ENCODE assay signal across 18 cellular contexts in genomic region chr4:22672944-22673343, GRCh38. TPM values are rescaled to one million over a fixed set of nuclear protein-coding genes. Genes with fewer than 3 reads are reported as not detected.
"Had no signal": no experiment of that assay in that cellular context is flagged by ENCODE, and none has a peak within 500 bp of the region (broad histone marks: within the 10 kb centered on the region; RNA-seq: fewer than 3 reads in every experiment).

No MANE protein-coding gene starts in this region.

- DNase-seq: activated B cell treated with CpG ODN at 0.5 μM for 24 hours; activated CD4-positive, alpha-beta T cell treated with anti-CD3 and anti-CD28 coated beads, Interleukin-2, amount 50 U/mL, for 1 hour; activated effector memory CD4-positive, alpha-beta T cell treated with anti-CD3 and anti-CD28 coated beads, Interleukin-2, amount 50 U/mL, for 16 hours; activated T-cell treated with anti-CD3 and anti-CD28 coated beads, Interleukin-2, amount 50 U/mL, for 1 hour; dorsolateral prefrontal cortex; endodermal cell; head of caudate nucleus; kidney glomerular epithelial cell; left ventricle myocardium superior; pancreas; sigmoid colon; spleen; stimulated activated CD4-positive, alpha-beta T cell treated with anti-CD3 and anti-CD28 coated beads, Interleukin-1b, Interleukin-23, amount 100 ng/mL, for 48 hours; tibial artery; uterus had no signal

- H3K4me1 ChIP-seq: uterus had no signal

- H3K9me3 ChIP-seq: pancreas, sigmoid colon, spleen, tibial artery, uterus had no signal

- H3K4me3 Mint-ChIP-seq: activated B cell treated with CpG ODN at 0.5 μM for 24 hours, endodermal cell, memory B cell, neural crest cell had no signal

- H3K36me3 Mint-ChIP-seq: memory B cell had no signal

- H3K9me3 Mint-ChIP-seq: activated B cell treated with CpG ODN at 0.5 μM for 24 hours, endodermal cell, neural crest cell had no signal

- H3K27me3 Mint-ChIP-seq: activated B cell treated with CpG ODN at 0.5 μM for 24 hours, memory B cell had no signal

- H3K27ac ChIP-seq: dorsolateral prefrontal cortex, pancreas, sigmoid colon, spleen, tibial artery, uterus had no signal

- H3K4me1 Mint-ChIP-seq: memory B cell, neural crest cell had no signal

- H3K27me3 ChIP-seq: pancreas, sigmoid colon, spleen, tibial artery, uterus had no signal

- ATAC-seq: left ventricle myocardium superior, pancreas had no signal

- H3K27ac Mint-ChIP-seq: activated B cell treated with CpG ODN at 0.5 μM for 24 hours, endodermal cell, memory B cell had no signal

- H3K36me3 ChIP-seq: pancreas, sigmoid colon, spleen, tibial artery, uterus had no signal

- H3K4me3 ChIP-seq: dorsolateral prefrontal cortex, pancreas, sigmoid colon, spleen, tibial artery, uterus had no signal

RNA-seq across cellular contexts. Expression of gene GBA3, which starts 19.8 kb away (rescaled TPM):
- total RNA-seq: activated B cell treated with CpG ODN at 0.5 μM for 24 hours, astrocyte, endodermal cell, left ventricle myocardium superior, neural crest cell had no signal
